In the genomic region with DNA sequence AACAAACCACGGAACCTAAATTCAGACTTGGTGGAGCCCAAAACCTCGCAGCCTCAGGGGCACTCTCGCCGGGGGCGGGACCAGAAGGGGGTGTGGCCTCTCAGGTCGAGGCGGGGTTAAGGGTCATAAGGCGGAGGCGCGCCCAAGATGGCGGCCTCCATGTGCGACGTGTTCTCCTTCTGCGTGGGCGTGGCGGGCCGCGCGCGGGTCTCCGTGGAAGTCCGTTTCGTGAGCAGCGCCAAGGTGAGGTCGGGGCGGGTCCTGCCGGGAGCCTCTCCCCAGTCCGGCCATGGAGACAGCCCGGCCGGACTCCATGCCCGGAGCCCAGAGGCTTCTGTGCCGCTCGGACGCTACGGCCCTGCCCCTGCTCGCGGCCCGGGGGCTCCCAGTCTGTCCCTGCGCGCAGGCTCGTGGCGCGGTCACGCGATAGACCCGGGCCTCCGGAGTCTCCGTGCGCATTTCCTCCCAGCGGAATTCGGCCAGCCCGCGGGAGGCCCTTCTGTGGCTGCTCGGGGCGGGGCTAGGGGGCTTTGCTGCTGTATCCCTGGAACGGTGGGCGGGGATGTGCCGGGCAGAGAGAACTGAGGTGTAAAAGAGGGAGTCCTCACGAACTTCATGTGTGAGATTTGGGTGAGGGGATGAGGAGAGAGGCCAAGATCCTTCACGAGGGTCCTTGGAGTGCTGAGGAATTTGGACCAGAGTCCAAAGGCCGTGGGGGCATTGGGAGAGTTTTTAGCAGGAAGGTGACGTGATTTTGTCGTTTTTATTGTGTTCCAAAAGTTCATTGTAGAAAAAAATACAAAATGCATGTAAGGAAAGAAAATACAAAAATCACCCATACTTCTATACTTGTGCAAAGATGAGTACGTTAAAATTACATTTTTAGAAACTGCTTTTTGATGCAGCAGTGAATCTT, we compare ENCODE assay signal across 8 cellular contexts. TPM values are rescaled to one million over a fixed set of nuclear protein-coding genes. Genes with fewer than 3 reads are reported as not detected.
DNase-seq lines count a peak whose midpoint lies in the region; ATAC-seq, FAIRE-seq and TF ChIP-seq lines count a peak whose summit lies in the region.

Gene SMYD5 (plus strand): TSS at position 126 of the 916 bp plus-strand sequence. CDS start 22 bp downstream, at position 148.

- intact Hi-C loops in natural killer cell (cut with micrococcal nuclease): loop anchor here (1.0 to 5.0 kb wide), 2 partner anchors 19 to 78 kb away; partner anchors contain the start of genes EGR4 and PRADC1

- H2AFZ ChIP-seq in fibroblast of lung (ENCODE audit: low read length): peak within 1 kb of the TSS; percentile 87

- H3K27me3 Mint-ChIP-seq in activated T-cell treated with anti-CD3 and anti-CD28 coated beads, Interleukin-2, amount 50 U/mL, for 72 hours (ENCODE audit: low read depth): no peaks in the 10 kb centered on the region
- peaks cover 0 to 8% of the 10 kb centered on the region in 2 donors for H3K27me3 Mint-ChIP-seq in natural killer cell (ENCODE audit: low read depth in 2 of 2)

- H3K36me3 Mint-ChIP-seq in activated T-cell treated with anti-CD3 and anti-CD28 coated beads, Interleukin-2, amount 50 U/mL, for 72 hours (ENCODE audit: insufficient read depth in 2 of 2): peaks cover 1 to 2% of the 10 kb centered on the region in 2 donors
- H3K36me3 Mint-ChIP-seq in natural killer cell: no peaks in the 10 kb centered on the region

- H3K27ac Mint-ChIP-seq in activated T-cell treated with anti-CD3 and anti-CD28 coated beads, Interleukin-2, amount 50 U/mL, for 72 hours: peak within 1 kb of the TSS; percentile 46
- peak within 1 kb of the TSS; percentile 77 to 88 for H3K27ac Mint-ChIP-seq in natural killer cell

- TF ChIP-seq CTCF in fibroblast of lung (conservative IDR thresholded peaks at IDR 0.05 in 1 of 2, IDR thresholded peaks at IDR 0.05 in 1 of 2; ENCODE audit: low read depth in 1 of 2, low read length in 2 of 2) (no peak), natural killer cell (IDR thresholded peaks at IDR 0.05) (no peak)

- no peaks in the 10 kb centered on the region for H4K20me1 ChIP-seq in fibroblast of lung (ENCODE audit: control insufficient read depth, extremely low read depth, insufficient read depth, low read length)

- H3K4me2 ChIP-seq in fibroblast of lung (ENCODE audit: extremely low read depth, insufficient read depth, low read length): peak within 1 kb of the TSS; percentile 93

- no peaks in the 10 kb centered on the region for H3K9me3 Mint-ChIP-seq in activated T-cell treated with anti-CD3 and anti-CD28 coated beads, Interleukin-2, amount 50 U/mL, for 72 hours
- no peaks in the 10 kb centered on the region for H3K9me3 Mint-ChIP-seq in natural killer cell

- no peaks in the 10 kb centered on the region for H3K4me1 ChIP-seq in fibroblast of lung (ENCODE audit: control insufficient read depth, extremely low read depth, insufficient read depth, low read length)

- H3K36me3 ChIP-seq in fibroblast of lung (ENCODE audit: control insufficient read depth, insufficient read depth, low read length): no peaks in the 10 kb centered on the region

- peak within 1 kb of the TSS; percentile 93 to 97 for H3K4me3 Mint-ChIP-seq in activated T-cell treated with anti-CD3 and anti-CD28 coated beads, Interleukin-2, amount 50 U/mL, for 72 hours
- peak within 1 kb of the TSS; percentile 94 for H3K4me3 Mint-ChIP-seq in natural killer cell

- peaks cover 44% of the 10 kb centered on the region for H3K4me1 Mint-ChIP-seq in activated T-cell treated with anti-CD3 and anti-CD28 coated beads, Interleukin-2, amount 50 U/mL, for 72 hours (ENCODE audit: low read depth)
- H3K4me1 Mint-ChIP-seq in natural killer cell: peaks cover 17 to 26% of the 10 kb centered on the region in 2 donors

- peaks cover 16% of the 10 kb centered on the region for H3K79me2 ChIP-seq in fibroblast of lung (ENCODE audit: control insufficient read depth, insufficient read depth, low read length)

- no peaks in the 10 kb centered on the region for H3K9me3 ChIP-seq in fibroblast of lung (ENCODE audit: control insufficient read depth, insufficient read depth, low read depth, low read length)

- ATAC-seq in GM21576 (IDR thresholded peaks at IDR 0.05; ENCODE audit: unreplicated experiment): peak; percentile 92
- ATAC-seq in activated T-cell treated with anti-CD3 and anti-CD28 coated beads, Interleukin-2, amount 50 U/mL, for 72 hours (replicated peaks in 1 of 2): peak; percentile 93 to 94
- ATAC-seq in natural killer cell: peak; percentile 96 to 98 (median 97)

- H3K9ac ChIP-seq in fibroblast of lung (ENCODE audit: insufficient read depth, low read length): peak within 1 kb of the TSS; percentile 96

- no peak for FAIRE-seq in RCC 7860 (lab: Jason Lieb, UNC)

- H3K4me3 ChIP-seq in fibroblast of lung (replicated peaks in 1 of 4; ENCODE audit: control extremely low read depth in 1 of 4, insufficient read depth in 1 of 4, low read depth in 3 of 4, low read length in 4 of 4): peak within 1 kb of the TSS; percentile 77 to 89 (median 84)

- DNase-seq in DMS53 (lab: John Stamatoyannopoulos, UW) (peak; percentile 93), RCC 7860 (ENCODE audit: low spot score) (peak; percentile 65), fibroblast of lung (ENCODE audit: low read depth in 2 of 2) (peak; percentile 77 to 82), natural killer cell (peak; percentile 85)
- peak; percentile 96 for DNase-seq in activated T-cell treated with anti-CD3 and anti-CD28 coated beads, Interleukin-2, amount 50 U/mL, for 72 hours
- DNase-seq in stimulated activated naive CD4-positive, alpha-beta T cell treated with Interleukin-2 at 50 U/mL for 16 hours (lab: John Stamatoyannopoulos, UW): peak; percentile 89

- no peak for TF ChIP-seq EP300 in Ishikawa (IDR thresholded peaks at IDR 0.05; ENCODE audit: borderline replicate concordance)

- H3K27ac ChIP-seq in fibroblast of lung (ENCODE audit: insufficient read depth, low read length): peak within 1 kb of the TSS; percentile 86

- no peak for TF ChIP-seq RAD21 in Ishikawa (IDR thresholded peaks at IDR 0.05; ENCODE audit: low read depth)

- H3K27me3 ChIP-seq in fibroblast of lung (ENCODE audit: control insufficient read depth, insufficient read depth, low read length): no peaks in the 10 kb centered on the region

TF ChIP-seq in Ishikawa, 13 proteins besides CTCF, POLR2A, EP300 and RAD21:
- TF ChIP-seq CEBPB (IDR thresholded peaks at IDR 0.05): 0 out of 2 replicates have a peak, but pooled peaks have one; percentile 7
- TF ChIP-seq ZBTB7A (IDR thresholded peaks at IDR 0.05; ENCODE audit: low read depth): 0 out of 2 replicates have a peak, but pooled peaks have one; percentile 63
- peak; percentile 64 for TF ChIP-seq TCF12 (IDR thresholded peaks at IDR 0.05; ENCODE audit: low read depth)
- peak; percentile 98 for TF ChIP-seq EGR1 (IDR thresholded peaks at IDR 0.05)
- TF ChIP-seq CREB1 (IDR thresholded peaks at IDR 0.05; ENCODE audit: low read depth): no peak
- peak; percentile 98 for TF ChIP-seq MAX (IDR thresholded peaks at IDR 0.05)
- no peak for TF ChIP-seq FOXM1 (IDR thresholded peaks at IDR 0.05; ENCODE audit: borderline replicate concordance, low read depth)
- TF ChIP-seq YY1 (IDR thresholded peaks at IDR 0.05; ENCODE audit: low read depth): peak; percentile 98
- TF ChIP-seq, protein P1, sequence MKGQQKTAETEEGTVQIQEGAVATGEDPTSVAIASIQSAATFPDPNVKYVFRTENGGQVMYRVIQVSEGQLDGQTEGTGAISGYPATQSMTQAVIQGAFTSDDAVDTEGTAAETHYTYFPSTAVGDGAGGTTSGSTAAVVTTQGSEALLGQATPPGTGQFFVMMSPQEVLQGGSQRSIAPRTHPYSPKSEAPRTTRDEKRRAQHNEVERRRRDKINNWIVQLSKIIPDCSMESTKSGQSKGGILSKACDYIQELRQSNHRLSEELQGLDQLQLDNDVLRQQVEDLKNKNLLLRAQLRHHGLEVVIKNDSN (IDR thresholded peaks at IDR 0.05): 0 out of 2 replicates have a peak, but pooled peaks have one; percentile 11
- TF ChIP-seq TAF1 (IDR thresholded peaks at IDR 0.05; ENCODE audit: low read depth): peak; percentile 90
TF ChIP-seq in Ishikawa: peak in this region for 8.

RNA-seq across cellular contexts. Expression of gene SMYD5, which starts in this region (rescaled TPM):
- total RNA-seq in activated T-cell treated with anti-CD3 and anti-CD28 coated beads, Interleukin-2, amount 50 U/mL, for 72 hours: 10 to 100 TPM; 32.5 to 35.4 TPM
- 18.0 and 19.0 TPM in 2 replicates for total RNA-seq in fibroblast of lung
- 16.9 and 18.5 TPM in 2 replicates for polyA plus RNA-seq in fibroblast of lung
- polyA plus RNA-seq in fibroblast of lung (2012): 20.5 and 23.5 TPM in 2 replicates
- polyA minus RNA-seq in fibroblast of lung (ENCODE audit: low replicate concordance): 75.8 and 84.9 TPM in 2 replicates
- 10 to 100 TPM; 12.2 to 25.3 (median 12.2) TPM for total RNA-seq in natural killer cell

Comparison
In these comparisons a context has a peak if more than half of its experiments do, and no peak if none do; other contexts are left out.
1. Peak in every context shown above with its lines: DNase-seq, ATAC-seq, H3K4me3 ChIP-seq and H3K27ac ChIP-seq.